Comparison of ENCODE assay signal across 8 cellular contexts in genomic region chr2:69946351-69947077, GRCh38. TPM values are rescaled to one million over a fixed set of nuclear protein-coding genes. Genes with fewer than 3 reads are reported as not detected.
A peak's percentile ranks its signal among the peaks of the same experiment; 100 is the strongest.
DNase-seq lines count a peak whose midpoint lies in the region; ATAC-seq, FAIRE-seq and TF ChIP-seq lines count a peak whose summit lies in the region.

No MANE protein-coding gene starts in this region.

- ATAC-seq in GM18909 (IDR thresholded peaks at IDR 0.05; ENCODE audit: poor library complexity, unreplicated experiment) (peak; percentile 84), HG03159 (IDR thresholded peaks at IDR 0.05; ENCODE audit: unreplicated experiment) (peak; percentile 80), pancreas (peak in 3 of 4 donors; percentile 36 to 64 (median 42))

- 66 to 72% methylated on average over 12 of the region's 12 CpGs for WGBS in pancreas, 2 donors

- H3K4me3 ChIP-seq in brain microvascular endothelial cell (ENCODE audit: low read depth, low read length) (no peak overlapping the region), pancreas (no peak overlapping the region), H7 (ENCODE audit: insufficient read depth, low read depth, low read length) (no peak overlapping the region)

- TF ChIP-seq CTCF in brain microvascular endothelial cell (IDR thresholded peaks at IDR 0.05; ENCODE audit: low read depth, low read length, missing control alignments) (no peak), pancreas (IDR thresholded peaks at IDR 0.05) (no peak)

- peaks cover 7% of the 10 kb centered on the region for H3K36me3 ChIP-seq in brain microvascular endothelial cell (replicated peaks)
- no peaks in the 10 kb centered on the region for H3K36me3 ChIP-seq in pancreas
- H3K36me3 ChIP-seq in H7 (replicated peaks; ENCODE audit: control insufficient read depth, insufficient read depth, low read length): no peaks in the 10 kb centered on the region

- H3K27ac ChIP-seq in brain microvascular endothelial cell: peak overlapping the region; percentile 27
- no peak overlapping the region for H3K27ac ChIP-seq in pancreas

- peak in 3 of 5 donors; percentile 29 to 87 (median 30) for DNase-seq in T-helper 1 cell
- DNase-seq in brain microvascular endothelial cell: peak; percentile 46
- DNase-seq in pancreas: no peak
- DNase-seq in putamen (ENCODE audit: low spot score): no peak
- DNase-seq in H7: no peak
- no peak for DNase-seq in NCI-H2029 treated with DMSO at 0.1 percent for 48 hours (lab: John Stamatoyannopoulos, UW)

- no peak for FAIRE-seq in pancreas (lab: Jason Lieb, UNC)

- intact Hi-C loops in pancreas (cut with DNase I): no loop called here

- no peaks in the 10 kb centered on the region for H3K9me3 ChIP-seq in pancreas

- in situ Hi-C loops in brain microvascular endothelial cell (cut with HindIII; ENCODE audit: low pct_ligation_motif_present, low sequenced_read_pairs): loop anchor here (25.0 kb wide), 1 partner anchor 141 kb away; the partner anchor contains the start of gene PCBP1

- no peaks in the 10 kb centered on the region for H3K27me3 ChIP-seq in brain microvascular endothelial cell (replicated peaks)
- no peaks in the 10 kb centered on the region for H3K27me3 ChIP-seq in pancreas
- no peaks in the 10 kb centered on the region for H3K27me3 ChIP-seq in H7 (ENCODE audit: control insufficient read depth, insufficient read depth, low read length)

- H3K4me1 ChIP-seq in pancreas: no peaks in the 10 kb centered on the region

RNA-seq across cellular contexts. Expression of gene ASPRV1, which starts 14.9 kb away (rescaled TPM):
- total RNA-seq in pancreas: under 1 TPM; 0.12 to 0.44 (median 0.17) TPM
- polyA plus RNA-seq in pancreas: 1 to 10 TPM in 1 of 2 donors, under 1 TPM in 1; 0.80 to 1.2 TPM
- 0.70 and 0.90 TPM in 2 replicates for total RNA-seq in H7 (2014; rRNA removed; shearing (Covaris generic))

RNA-seq across cellular contexts. Expression of gene MXD1, which starts 31.6 kb away (rescaled TPM):
- total RNA-seq in pancreas: 1 to 10 TPM; 2.4 to 8.6 (median 5.7) TPM
- 1 to 10 TPM; 1.5 to 2.8 TPM for polyA plus RNA-seq in pancreas
- 0.35 and 0.70 TPM in 2 replicates for total RNA-seq in H7 (2014; rRNA removed; shearing (Covaris generic))

RNA-seq across cellular contexts. Expression of gene SNRNP27, which starts 52.8 kb away (rescaled TPM):
- 10 to 100 TPM in 3 of 6 donors, 1 to 10 TPM in 3; 8.3 to 18.5 (median 12.1) TPM for total RNA-seq in pancreas
- polyA plus RNA-seq in pancreas: 10 to 100 TPM; 11.2 to 27.9 TPM
- total RNA-seq in H7 (2014; rRNA removed; shearing (Covaris generic)): 41.9 and 50.4 TPM in 2 replicates

Comparison
In these comparisons a context has a peak if more than half of its experiments do, and no peak if none do; other contexts are left out.
1. DNase-seq: peak in T-helper 1 cell (3 of 5) and brain microvascular endothelial cell (single experiment); none in pancreas (0 of 6), putamen (single experiment), H7 (single experiment) and NCI-H2029 treated with DMSO at 0.1 percent for 48 hours (single experiment).
2. Peak in every context shown above with its lines, with median percentiles within 50 percentile points of each other: ATAC-seq.